In the genomic region with DNA sequence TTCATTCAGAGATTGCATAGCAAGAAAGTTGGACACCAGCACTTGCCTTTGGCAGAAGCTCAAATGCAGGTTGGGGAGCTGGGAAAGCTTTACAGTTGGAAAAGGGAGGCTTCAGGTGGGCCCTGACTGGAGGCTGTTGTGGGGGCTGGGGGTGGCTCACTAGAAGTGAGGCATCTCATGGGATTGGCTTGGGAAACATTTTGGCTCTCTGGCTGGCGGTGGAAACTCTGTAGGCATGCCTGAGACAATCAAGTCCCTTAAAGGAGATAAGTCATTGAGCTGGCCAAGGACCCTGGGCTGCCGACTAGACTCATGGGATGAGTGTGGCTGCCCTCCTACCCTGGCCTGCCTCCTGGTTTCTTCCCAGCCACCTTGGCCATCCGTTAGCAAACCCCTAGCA, we compare ENCODE assay signal across 15 cellular contexts. TPM values are rescaled to one million over a fixed set of nuclear protein-coding genes. Genes with fewer than 3 reads are reported as not detected.
DNase-seq lines count a peak whose midpoint lies in the region; ATAC-seq and TF ChIP-seq lines count a peak whose summit lies in the region.
"Had no signal": no experiment of that assay in that cellular context is flagged by ENCODE, and none has a peak within 500 bp of the region (broad histone marks: within the 10 kb centered on the region; RNA-seq: fewer than 3 reads in every experiment).

No MANE protein-coding gene starts in this region.

- H4K20me1 ChIP-seq in BLaER1 treated with 17β-estradiol and CSF1 and Interleukin-3, amounts not matched to agents 10 nM and 100 nM: peaks cover 0 to under 1% (median 0%) of the 10 kb centered on the region in 11 experiments; a peak in 1 of 22 replicates
- H4K20me1 ChIP-seq in DOHH2 (ENCODE audit: control insufficient read depth, insufficient read depth, low read depth, low read length) (no peaks in the 10 kb centered on the region), Karpas-422 (ENCODE audit: insufficient read depth, low read depth, low read length) (no peaks in the 10 kb centered on the region)

- intact Hi-C loops in Caco-2 (cut with micrococcal nuclease; ENCODE audit: unreplicated experiment): no loop called here
- intact Hi-C loops in sciatic nerve (cut with DNase I): no loop called here

- no peak overlapping the region for H3K4me3 Mint-ChIP-seq in Caco-2 (ENCODE audit: unreplicated experiment)
- H3K4me3 Mint-ChIP-seq: CD4-positive, CD25-positive, alpha-beta regulatory T cell had no signal

- peaks cover 41 to 70% (median 61%) of the 10 kb centered on the region in 10 experiments for H3K4me1 ChIP-seq in BLaER1 treated with 17β-estradiol and CSF1 and Interleukin-3, amounts not matched to agents 10 nM and 100 nM
- H3K4me1 ChIP-seq in DOHH2 (ENCODE audit: control insufficient read depth, low read length): peaks cover 98% of the 10 kb centered on the region
- peaks cover 100% of the 10 kb centered on the region for H3K4me1 ChIP-seq in Karpas-422 (ENCODE audit: low read length)
- H3K4me1 ChIP-seq in Caco-2: peaks cover 19% of the 10 kb centered on the region

- H3K9me2 ChIP-seq in DOHH2 (replicated peaks; ENCODE audit: control insufficient read depth, low read length): no peaks in the 10 kb centered on the region
- H3K9me2 ChIP-seq in Karpas-422 (replicated peaks; ENCODE audit: insufficient read depth, low read length): no peaks in the 10 kb centered on the region

- peaks cover 10% of the 10 kb centered on the region for H3K36me3 Mint-ChIP-seq in Caco-2 (ENCODE audit: insufficient read depth, unreplicated experiment)

- H3K9me3 ChIP-seq in BLaER1 treated with 17β-estradiol and CSF1 and Interleukin-3, amounts not matched to agents 10 nM and 100 nM (replicated peaks in 1 of 11): peaks cover 0 to 86% (median 61%) of the 10 kb centered on the region in 11 experiments; a peak in 18 of 22 replicates
- H3K9me3 ChIP-seq in DOHH2 (ENCODE audit: control insufficient read depth, insufficient read depth, low read length) (no peaks in the 10 kb centered on the region), Karpas-422 (ENCODE audit: low read length) (no peaks in the 10 kb centered on the region), WERI-Rb-1 (ENCODE audit: severe bottlenecking) (no peaks in the 10 kb centered on the region), Caco-2 (no peaks in the 10 kb centered on the region)
- H3K9me3 ChIP-seq: A549 had no signal

- DNase-seq in Karpas-422 (no peak), WERI-Rb-1 (no peak), GOT3 (lab: John Stamatoyannopoulos, UW) (no peak), Caco-2 (no peak), sciatic nerve (ENCODE audit: low spot score) (no peak)
- DNase-seq: Calu3; CD4-positive, CD25-positive, alpha-beta regulatory T cell; DMS 273 treated with DMSO at 0.1 percent for 48 hours; EL had no signal

- peaks cover 15 to 87% (median 60%) of the 10 kb centered on the region in 11 experiments for H3K36me3 ChIP-seq in BLaER1 treated with 17β-estradiol and CSF1 and Interleukin-3, amounts not matched to agents 10 nM and 100 nM
- H3K36me3 ChIP-seq in DOHH2 (ENCODE audit: control insufficient read depth, low read length) (peaks cover 37% of the 10 kb centered on the region), Karpas-422 (ENCODE audit: insufficient read depth, low read length) (peaks cover 11% of the 10 kb centered on the region; the same call in 1 of the 2 replicates), WERI-Rb-1 (peaks cover 4% of the 10 kb centered on the region), Caco-2 (ENCODE audit: control insufficient read depth, insufficient read depth, low read length) (no peaks in the 10 kb centered on the region)

- CTCF ChIA-PET in Caco-2 (lab: Charles Lee): no interaction called here

- H3F3A ChIP-seq in DOHH2 (ENCODE audit: control insufficient read depth, insufficient read depth): peaks cover 10% of the 10 kb centered on the region

- peaks cover 95% of the 10 kb centered on the region for H3K79me2 ChIP-seq in DOHH2 (ENCODE audit: control insufficient read depth, low read length)
- H3K79me2 ChIP-seq in Karpas-422 (ENCODE audit: low read length): peaks cover 73% of the 10 kb centered on the region

- no peak for ATAC-seq in sciatic nerve
- no peak for ATAC-seq in HG03095 (IDR thresholded peaks at IDR 0.05; ENCODE audit: unreplicated experiment)
- ATAC-seq: A549 had no signal

- no peak overlapping the region for H3K9ac ChIP-seq in BLaER1 treated with 17β-estradiol and CSF1 and Interleukin-3, amounts not matched to agents 10 nM and 100 nM
- peak overlapping the region; percentile 17; the same call in 1 of the 2 replicates for H3K9ac ChIP-seq in Karpas-422 (ENCODE audit: low read length)
- H3K9ac ChIP-seq: KMS-11 had no signal

- peak overlapping the region in 4 of 11 experiments; percentile 6 to 30 (median 15); a peak in 2 of 22 replicates for H3K4me2 ChIP-seq in BLaER1 treated with 17β-estradiol and CSF1 and Interleukin-3, amounts not matched to agents 10 nM and 100 nM
- H3K4me2 ChIP-seq in DOHH2 (ENCODE audit: low read length) (no peak overlapping the region), Karpas-422 (ENCODE audit: low read depth, low read length, poor library complexity, severe bottlenecking) (no peak overlapping the region)
- H3K4me2 ChIP-seq: A549, KMS-11 had no signal

- TF ChIP-seq CTCF in DOHH2 (IDR thresholded peaks at IDR 0.05; ENCODE audit: low read depth, low read length, poor library complexity, severe bottlenecking) (no peak), WERI-Rb-1 (IDR thresholded peaks at IDR 0.05; ENCODE audit: low read depth, low read length) (no peak), Caco-2 (IDR thresholded peaks at IDR 0.05; ENCODE audit: insufficient read depth in 1 of 2, low read depth in 1 of 2, low read length in 1 of 2, severe bottlenecking in 1 of 2, unreplicated experiment in 1 of 2) (no peak)

- H3K9me3 Mint-ChIP-seq in Caco-2 (ENCODE audit: unreplicated experiment): no peaks in the 10 kb centered on the region

- no peaks in the 10 kb centered on the region for H3K27me3 Mint-ChIP-seq in Caco-2 (ENCODE audit: insufficient read depth, unreplicated experiment)
- H3K27me3 Mint-ChIP-seq: CD4-positive, CD25-positive, alpha-beta regulatory T cell; IgD-negative memory B cell had no signal

- no peak overlapping the region for H3K4me3 ChIP-seq in BLaER1 treated with 17β-estradiol and CSF1 and Interleukin-3, amounts not matched to agents 10 nM and 100 nM
- H3K4me3 ChIP-seq in DOHH2 (ENCODE audit: low read length): no peak overlapping the region
- no peak overlapping the region for H3K4me3 ChIP-seq in Karpas-422 (ENCODE audit: low read length)
- no peak overlapping the region for H3K4me3 ChIP-seq in WERI-Rb-1 (ENCODE audit: low read depth, low read length)
- H3K4me3 ChIP-seq in Caco-2 (ENCODE audit: low read depth, low read length): no peak overlapping the region
- H3K4me3 ChIP-seq: A549 had no signal

- no TSS peak for BruUV-seq in Caco-2 (replicated peaks; lab: Mats Ljungman, UMichigan)

- peaks cover 4% of the 10 kb centered on the region for H3K4me1 Mint-ChIP-seq in Caco-2 (ENCODE audit: low read depth, unreplicated experiment)

- POLR2A ChIA-PET in Caco-2 (lab: Charles Lee): no interaction called here

- peak overlapping the region in 7 of 11 experiments; percentile 5 to 94 (median 39); a peak in 9 of 22 replicates for H3K27ac ChIP-seq in BLaER1 treated with 17β-estradiol and CSF1 and Interleukin-3, amounts not matched to agents 10 nM and 100 nM
- H3K27ac ChIP-seq in DOHH2 (ENCODE audit: low read depth, low read length) (peak overlapping the region; percentile 3; the same call in 1 of the 2 replicates), Karpas-422 (ENCODE audit: low read length) (peak overlapping the region; percentile 100), WERI-Rb-1 (peak overlapping the region; percentile 47)
- H3K27ac ChIP-seq: A549, KMS-11 had no signal

- H3K27ac Mint-ChIP-seq in Caco-2 (ENCODE audit: unreplicated experiment): no peak overlapping the region

- no peaks in the 10 kb centered on the region for H3K27me3 ChIP-seq in BLaER1 treated with 17β-estradiol and CSF1 and Interleukin-3, amounts not matched to agents 10 nM and 100 nM
- H3K27me3 ChIP-seq in DOHH2 (ENCODE audit: control insufficient read depth, low read length): no peaks in the 10 kb centered on the region
- H3K27me3 ChIP-seq in Karpas-422 (ENCODE audit: low read length): no peaks in the 10 kb centered on the region
- H3K27me3 ChIP-seq in WERI-Rb-1 (ENCODE audit: insufficient read depth, low read depth, severe bottlenecking): no peaks in the 10 kb centered on the region
- no peaks in the 10 kb centered on the region for H3K27me3 ChIP-seq in Caco-2 (replicated peaks; ENCODE audit: control insufficient read depth, insufficient read depth, low read length)

- no peak overlapping the region for H2AFZ ChIP-seq in Karpas-422 (ENCODE audit: low read length)

RNA-seq across cellular contexts. Expression of a gene that starts 31.4 kb away (rescaled TPM):
- total RNA-seq in Karpas-422 (2014; rRNA removed; shearing (Covaris generic); ENCODE audit: low replicate concordance): 15.6 and 28.5 TPM in 2 replicates
- 49.1 and 70.0 TPM in 2 replicates for total RNA-seq in Caco-2 (2022)
- total RNA-seq in sciatic nerve: 10.1 TPM

RNA-seq across cellular contexts. Expression of a gene that starts 31.9 kb away (rescaled TPM):
- total RNA-seq in Karpas-422 (2014; rRNA removed; shearing (Covaris generic); ENCODE audit: low replicate concordance): 36.8 and 41.2 TPM in 2 replicates
- 54.3 and 57.5 TPM in 2 replicates for total RNA-seq in Caco-2 (2022)
- 17.4 TPM for total RNA-seq in sciatic nerve

Comparison
In these comparisons a context has a peak if more than half of its experiments do, and no peak if none do; other contexts are left out.
1. H3K27ac ChIP-seq: peak in every context shown above with its lines; median percentile 100 in Karpas-422; 47 in WERI-Rb-1; 39 in BLaER1 treated with 17β-estradiol and CSF1 and Interleukin-3, amounts not matched to agents 10 nM and 100 nM; 3 in DOHH2.